8 cellular contexts compared by ENCODE assay signal in genomic region chr17:4945176-4945943, GRCh38. TPM values are rescaled to one million over a fixed set of nuclear protein-coding genes. Genes with fewer than 3 reads are reported as not detected.
DNase-seq lines count a peak whose midpoint lies in the region; ATAC-seq and TF ChIP-seq lines count a peak whose summit lies in the region.

No MANE protein-coding gene starts in this region.

- ATAC-seq in omental fat pad (ENCODE audit: low FRiP score) (peak; percentile 38), thoracic aorta (ENCODE audit: insufficient number of reproducible peaks, low FRiP score, low read depth) (peak; percentile 50), HG03521 (IDR thresholded peaks at IDR 0.05; ENCODE audit: unreplicated experiment) (no peak)

- H3K27ac ChIP-seq in fibroblast of lung (ENCODE audit: insufficient read depth, low read length) = peak overlapping the region; percentile 74
- H3K27ac ChIP-seq in thoracic aorta = peak overlapping the region; percentile 73 to 97

- TF ChIP-seq CTCF in fibroblast of lung (conservative IDR thresholded peaks at IDR 0.05 in 1 of 2, IDR thresholded peaks at IDR 0.05 in 1 of 2; ENCODE audit: low read depth in 1 of 2, low read length in 2 of 2) (no peak), omental fat pad (IDR thresholded peaks at IDR 0.05) (no peak), thoracic aorta (IDR thresholded peaks at IDR 0.05) (no peak)

- H3K9ac ChIP-seq in NT2/D1 (ENCODE audit: insufficient read length, low read depth) (peak overlapping the region; percentile 36), fibroblast of lung (ENCODE audit: insufficient read depth, low read length) (no peak overlapping the region)

- DNase-seq in NK-92 treated with Interleukin-12 subunit alpha and Interleukin-12 subunit beta, amount 100 ng/mL, for 24 hours (lab: John Stamatoyannopoulos, UW) = peak; percentile 51
- DNase-seq in NK-92 (lab: John Stamatoyannopoulos, UW; ENCODE audit: unreplicated experiment) (no peak), NT2/D1 (ENCODE audit: low read depth, low spot score) (no peak), activated T-cell treated with anti-CD3 and anti-CD28 coated beads for 48 hours (ENCODE audit: low read depth) (peak; percentile 80), fibroblast of lung (ENCODE audit: low read depth in 2 of 2) (peak; percentile 90 to 91), omental fat pad (ENCODE audit: low spot score) (no peak), thoracic aorta (ENCODE audit: low spot score) (no peak)

- no peak overlapping the region for H3K4me3 ChIP-seq in NT2/D1 (ENCODE audit: insufficient read length, low read depth)
- H3K4me3 ChIP-seq in fibroblast of lung (replicated peaks in 1 of 4; ENCODE audit: control extremely low read depth in 1 of 4, insufficient read depth in 1 of 4, low read depth in 3 of 4, low read length in 4 of 4) = peak overlapping the region; percentile 21 to 97 (median 97)
- H3K4me3 ChIP-seq in thoracic aorta = peak overlapping the region; percentile 76

- H3K36me3 ChIP-seq in NT2/D1 (ENCODE audit: insufficient read depth, insufficient read length, low read length) (peaks cover 67% of the 10 kb centered on the region), fibroblast of lung (ENCODE audit: control insufficient read depth, insufficient read depth, low read length) (peaks cover 27% of the 10 kb centered on the region), thoracic aorta (peaks cover 6% of the 10 kb centered on the region)

- peaks cover 2% of the 10 kb centered on the region for H4K20me1 ChIP-seq in fibroblast of lung (ENCODE audit: control insufficient read depth, extremely low read depth, insufficient read depth, low read length)

- H3K27me3 ChIP-seq in NT2/D1 (ENCODE audit: insufficient read depth, insufficient read length) (no peaks in the 10 kb centered on the region), fibroblast of lung (ENCODE audit: control insufficient read depth, insufficient read depth, low read length) (no peaks in the 10 kb centered on the region), thoracic aorta (replicated peaks; ENCODE audit: insufficient read depth) (no peaks in the 10 kb centered on the region)

- H3K79me2 ChIP-seq in fibroblast of lung (ENCODE audit: control insufficient read depth, insufficient read depth, low read length) = peaks cover 77% of the 10 kb centered on the region

- H3K4me2 ChIP-seq in fibroblast of lung (ENCODE audit: extremely low read depth, insufficient read depth, low read length) = peak overlapping the region; percentile 63

- H3K4me1 ChIP-seq in NT2/D1 (ENCODE audit: insufficient read depth, insufficient read length) (no peaks in the 10 kb centered on the region), fibroblast of lung (ENCODE audit: control insufficient read depth, extremely low read depth, insufficient read depth, low read length) (peaks cover 24% of the 10 kb centered on the region), thoracic aorta (ENCODE audit: control insufficient read depth in 1 of 2, low read depth in 2 of 2) (peaks cover 30 to 62% of the 10 kb centered on the region in 2 donors)

- H2AFZ ChIP-seq in fibroblast of lung (ENCODE audit: low read length) = no peak overlapping the region

- H3K9me3 ChIP-seq in NT2/D1 (ENCODE audit: insufficient read depth, low read length) = no peaks in the 10 kb centered on the region
- no peaks in the 10 kb centered on the region for H3K9me3 ChIP-seq in fibroblast of lung (ENCODE audit: control insufficient read depth, insufficient read depth, low read depth, low read length)
- no peaks in the 10 kb centered on the region for H3K9me3 ChIP-seq in thoracic aorta

RNA-seq across cellular contexts. Expression of gene PFN1, which starts 3.0 kb away (rescaled TPM):
- total RNA-seq in fibroblast of lung (258 and 422 TPM in 2 replicates), omental fat pad (100 to 1,000 TPM; 444 to 699 (median 616) TPM), thoracic aorta (1,000 to 10,000 TPM in 1 of 2 donors, 100 to 1,000 TPM in 1; 806 to 1,230 TPM)
- 870 and 1,199 TPM in 2 replicates for polyA plus RNA-seq in fibroblast of lung
- 1,472 and 2,070 TPM in 2 replicates for polyA plus RNA-seq in fibroblast of lung (2012)
- 622 and 777 TPM in 2 replicates for polyA minus RNA-seq in fibroblast of lung (ENCODE audit: low replicate concordance)

RNA-seq across cellular contexts. Expression of gene RNF167, which starts 5.3 kb away (rescaled TPM):
- total RNA-seq in fibroblast of lung (13.6 and 22.8 TPM in 2 replicates), omental fat pad (10 to 100 TPM; 24.5 to 34.4 (median 32.0) TPM), thoracic aorta (10 to 100 TPM; 32.4 to 38.3 TPM)
- 52.6 and 83.5 TPM in 2 replicates for polyA plus RNA-seq in fibroblast of lung
- polyA plus RNA-seq in fibroblast of lung (2012) = 67.1 and 105 TPM in 2 replicates
- 97.9 and 127 TPM in 2 replicates for polyA minus RNA-seq in fibroblast of lung (ENCODE audit: low replicate concordance)

RNA-seq across cellular contexts. Expression of gene SLC25A11, which starts 5.5 kb away (rescaled TPM):
- total RNA-seq in fibroblast of lung = 50.3 and 59.3 TPM in 2 replicates
- 29.2 and 45.8 TPM in 2 replicates for polyA plus RNA-seq in fibroblast of lung
- 40.3 and 62.5 TPM in 2 replicates for polyA plus RNA-seq in fibroblast of lung (2012)
- polyA minus RNA-seq in fibroblast of lung (ENCODE audit: low replicate concordance) = 99.6 and 148 TPM in 2 replicates
- total RNA-seq in omental fat pad = 10 to 100 TPM; 38.9 to 74.2 (median 47.1) TPM
- 10 to 100 TPM; 27.0 to 39.7 TPM for total RNA-seq in thoracic aorta

RNA-seq across cellular contexts. Expression of gene ENO3, which starts 5.6 kb away (rescaled TPM):
- total RNA-seq in fibroblast of lung (1.8 and 4.3 TPM in 2 replicates), omental fat pad (1 to 10 TPM; 2.8 to 5.3 (median 3.3) TPM), thoracic aorta (1 to 10 TPM; 2.5 to 2.7 TPM)
- polyA plus RNA-seq in fibroblast of lung = 2.0 and 2.3 TPM in 2 replicates
- 3.4 and 3.8 TPM in 2 replicates for polyA plus RNA-seq in fibroblast of lung (2012)
- polyA minus RNA-seq in fibroblast of lung (ENCODE audit: low replicate concordance) = 2.3 TPM in 1 of 2 replicates, not detected in the other

RNA-seq across cellular contexts. Expression of gene GP1BA, which starts 13.3 kb away (rescaled TPM):
- total RNA-seq in fibroblast of lung (not detected in 2 replicates), omental fat pad (not detected), thoracic aorta (not detected)
- not detected in 2 replicates for polyA plus RNA-seq in fibroblast of lung
- polyA plus RNA-seq in fibroblast of lung (2012) = 0.23 and 0.33 TPM in 2 replicates
- polyA minus RNA-seq in fibroblast of lung (ENCODE audit: low replicate concordance) = not detected in 2 replicates

Comparison
In these comparisons a context has a peak if more than half of its experiments do, and no peak if none do; other contexts are left out.
1. DNase-seq: peak in NK-92 treated with Interleukin-12 subunit alpha and Interleukin-12 subunit beta, amount 100 ng/mL, for 24 hours (single experiment), activated T-cell treated with anti-CD3 and anti-CD28 coated beads for 48 hours (single experiment) and fibroblast of lung (2 of 2); none in NK-92 (single experiment), NT2/D1 (single experiment), omental fat pad (single experiment) and thoracic aorta (single experiment).